11 cellular contexts compared by ENCODE assay signal in the genomic region with DNA sequence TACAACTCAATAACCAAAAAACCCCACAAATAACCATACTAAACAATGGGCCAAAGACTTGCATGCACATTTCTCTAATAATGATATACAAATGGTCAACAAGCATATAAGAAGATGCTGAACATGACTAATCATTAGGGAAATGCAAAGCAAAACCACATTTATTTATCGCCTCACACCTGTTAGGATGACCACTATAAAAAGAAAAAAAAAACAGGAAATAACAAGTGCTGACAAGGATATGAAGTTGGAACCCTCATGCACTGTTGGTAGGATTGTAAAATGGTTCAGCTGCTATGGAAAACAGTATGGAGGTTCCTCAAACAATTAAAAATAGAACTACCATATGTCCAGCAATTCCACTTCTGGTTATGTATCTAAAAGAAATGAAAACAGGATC.
"Had no signal": no experiment of that assay in that cellular context is flagged by ENCODE, and none has a peak within 500 bp of the region (broad histone marks: within the 10 kb centered on the region; RNA-seq: fewer than 3 reads in every experiment).

No MANE protein-coding gene starts in this region.

- ATAC-seq: esophagus mucosa; left cardiac atrium; naive thymus-derived CD8-positive, alpha-beta T cell had no signal

- H3K36me3 ChIP-seq: cardiac muscle cell had no signal

- DNase-seq: activated CD4-positive, alpha-beta T cell treated with anti-CD3 and anti-CD28 coated beads, Interleukin-2, amount 50 U/mL, for 1 hour; activated naive CD4-positive, alpha-beta T cell treated with anti-CD3 and anti-CD28 coated beads, Interleukin-2, amount 10 ng/mL, durations not matched to agents 7 days and 5 days; left cardiac atrium; naive thymus-derived CD8-positive, alpha-beta T cell; stimulated activated CD4-positive, alpha-beta T cell treated with anti-CD3 and anti-CD28 coated beads, Interleukin-12 subunit alpha, Interleukin-12 subunit beta, amount 100 ng/mL, for 4 hours; T-helper 2 cell had no signal

- H3K4me1 ChIP-seq: parathyroid adenoma had no signal

- H3K4me3 ChIP-seq: cardiac muscle cell, lung had no signal

- H3K9me3 Mint-ChIP-seq: activated naive CD4-positive, alpha-beta T cell treated with anti-CD3 and anti-CD28 coated beads, Interleukin-2, amount 10 ng/mL, durations not matched to agents 7 days and 5 days; activated T-helper 17 cell treated with anti-CD3 and anti-CD28 coated beads, Interleukin-2, amount 50 U/mL, for 72 hours; naive thymus-derived CD8-positive, alpha-beta T cell had no signal

- H3K4me3 Mint-ChIP-seq: activated naive CD4-positive, alpha-beta T cell treated with anti-CD3 and anti-CD28 coated beads, Interleukin-2, amount 10 ng/mL, durations not matched to agents 7 days and 5 days; naive thymus-derived CD8-positive, alpha-beta T cell had no signal

- H3K27ac Mint-ChIP-seq: activated naive CD4-positive, alpha-beta T cell treated with anti-CD3 and anti-CD28 coated beads, Interleukin-2, amount 10 ng/mL, durations not matched to agents 7 days and 5 days had no signal

- H3K27me3 Mint-ChIP-seq: activated naive CD4-positive, alpha-beta T cell treated with anti-CD3 and anti-CD28 coated beads, Interleukin-2, amount 10 ng/mL, durations not matched to agents 7 days and 5 days; activated T-helper 17 cell treated with anti-CD3 and anti-CD28 coated beads, Interleukin-2, amount 50 U/mL, for 72 hours; naive thymus-derived CD8-positive, alpha-beta T cell had no signal
